Comparison of ENCODE assay signal across 10 cellular contexts in the genomic region with DNA sequence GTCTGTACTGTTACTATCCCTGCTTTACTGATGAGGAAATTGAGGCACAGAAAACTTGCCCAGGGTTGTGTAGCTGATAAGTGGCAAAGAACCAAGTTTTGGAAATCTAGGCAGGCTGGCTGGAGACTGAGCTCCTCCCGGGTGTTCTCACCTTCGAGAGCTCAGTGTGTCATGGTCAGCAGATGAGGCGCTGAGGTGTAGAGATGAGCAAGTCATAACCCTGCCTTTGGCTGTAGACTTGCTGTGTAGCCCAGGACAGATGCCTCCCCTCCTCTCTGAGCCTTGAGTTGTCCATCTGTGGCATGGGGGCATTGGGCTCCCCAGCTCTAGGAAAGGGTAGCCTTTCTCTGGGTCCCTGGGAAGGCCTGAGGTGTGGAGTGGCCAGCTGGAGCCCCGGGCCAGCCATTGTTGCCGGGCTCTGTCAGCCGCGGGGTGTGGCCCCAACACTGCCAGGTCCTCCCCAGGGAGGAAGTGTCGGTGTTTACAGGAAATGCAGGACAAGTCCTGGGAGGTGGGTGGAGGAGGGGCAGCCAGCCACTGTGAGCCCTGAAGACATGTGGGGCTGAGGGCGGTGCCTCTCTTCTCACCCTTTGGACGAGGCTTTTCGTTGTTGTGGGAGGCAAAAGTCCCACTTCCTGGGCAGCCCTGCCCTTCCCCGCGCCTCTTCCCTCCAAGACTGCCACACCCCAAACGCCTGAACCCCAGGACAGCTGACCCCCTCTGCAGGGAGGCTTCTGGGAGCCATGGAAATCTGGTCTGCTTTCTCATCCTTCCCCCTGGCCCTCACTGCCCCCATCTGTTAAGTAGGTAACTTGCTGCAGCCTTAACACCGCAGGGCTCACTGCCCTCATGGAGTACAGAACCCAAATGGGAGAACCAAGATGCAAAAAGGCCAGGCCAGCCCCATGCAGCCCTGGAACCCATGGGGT. TPM values are rescaled to one million over a fixed set of nuclear protein-coding genes. Genes with fewer than 3 reads are reported as not detected.
DNase-seq lines count a peak whose midpoint lies in the region; ATAC-seq, FAIRE-seq and TF ChIP-seq lines count a peak whose summit lies in the region.
"Had no signal": no experiment of that assay in that cellular context is flagged by ENCODE, and none has a peak within 500 bp of the region (broad histone marks: within the 10 kb centered on the region; RNA-seq: fewer than 3 reads in every experiment).

No MANE protein-coding gene starts in this region.

- no peak overlapping the region for H3K27ac Mint-ChIP-seq in osteocyte (ENCODE audit: unreplicated experiment)
- H3K27ac Mint-ChIP-seq: activated B cell treated with CpG ODN at 0.5 μM for 24 hours had no signal

- H3K9me3 ChIP-seq in HUES6 (ENCODE audit: control insufficient read depth, insufficient read depth, low read depth, low read length) (no peaks in the 10 kb centered on the region), H1 (ENCODE audit: insufficient read depth in 2 of 2, low read depth in 1 of 2, low read length in 1 of 2) (no peaks in the 10 kb centered on the region), mesodermal cell (ENCODE audit: control insufficient read depth, low read length) (peaks cover 4% of the 10 kb centered on the region)

- H3K36me3 ChIP-seq in HUES6 (ENCODE audit: control insufficient read depth, insufficient read depth, low read length) (no peaks in the 10 kb centered on the region), H1 (ENCODE audit: control insufficient read depth in 2 of 4, insufficient read depth in 4 of 4, low read length in 3 of 4) (no peaks in the 10 kb centered on the region), mesodermal cell (ENCODE audit: control insufficient read depth, insufficient read depth, low read length) (no peaks in the 10 kb centered on the region)

- TF ChIP-seq POLR2A in H1 (IDR thresholded peaks at IDR 0.05; ENCODE audit: control extremely low read depth in 1 of 2, low read depth in 2 of 2, low read length in 2 of 2) = peak in 1 of 2 experiments; percentile 22; a peak in 1 of 3 replicates

- POLR2A ChIA-PET in H1 (lab: Charles Lee; ENCODE audit: partially characterized antibody) = interaction anchor here (0.7 to 1.6 kb wide), 4 partner anchors 13 to 36 kb away, joined by 3 to 4 read pairs (median 3); no protein-coding TSS in a partner anchor

- H3K56ac ChIP-seq in H1 (replicated peaks; ENCODE audit: insufficient read length, low read depth, low read length) = no peak overlapping the region

- H3K9ac ChIP-seq in HUES6 (ENCODE audit: low read length) = peak overlapping the region; percentile 66
- peak overlapping the region in 1 of 4 experiments; percentile 7; a peak in 2 of 7 replicates for H3K9ac ChIP-seq in H1 (replicated peaks in 1 of 4; ENCODE audit: extremely low read depth in 1 of 4, low read depth in 3 of 4, low read length in 3 of 4)

- H3K79me2 ChIP-seq in H1 (ENCODE audit: control insufficient read depth in 1 of 2, insufficient read depth in 2 of 2, low read length in 2 of 2) = no peaks in the 10 kb centered on the region

- no peaks in the 10 kb centered on the region for H3K36me3 Mint-ChIP-seq in activated T-cell treated with anti-CD3 and anti-CD28 coated beads, Interleukin-2, amount 50 U/mL, for 4 hours (ENCODE audit: insufficient read depth)
- H3K36me3 Mint-ChIP-seq in osteocyte (ENCODE audit: unreplicated experiment) = no peaks in the 10 kb centered on the region

- H2BK20ac ChIP-seq in H1 (ENCODE audit: low read length) = peak overlapping the region; percentile 87; the same call in 1 of the 2 replicates

- H3K9me3 Mint-ChIP-seq in activated T-cell treated with anti-CD3 and anti-CD28 coated beads, Interleukin-2, amount 50 U/mL, for 4 hours = no peaks in the 10 kb centered on the region
- no peaks in the 10 kb centered on the region for H3K9me3 Mint-ChIP-seq in osteocyte (ENCODE audit: unreplicated experiment)

- H3K18ac ChIP-seq in H1 (ENCODE audit: extremely low read depth, low read length) = peak overlapping the region; percentile 60

- H3K4me1 Mint-ChIP-seq in activated T-cell treated with anti-CD3 and anti-CD28 coated beads, Interleukin-2, amount 50 U/mL, for 4 hours (ENCODE audit: low read depth) = peaks cover 25% of the 10 kb centered on the region
- no peaks in the 10 kb centered on the region for H3K4me1 Mint-ChIP-seq in osteocyte (ENCODE audit: unreplicated experiment)

- no peaks in the 10 kb centered on the region; the same call in 1 of the 2 replicates for H3K23me2 ChIP-seq in H1 (ENCODE audit: low read depth, low read length)

- H2BK120ac ChIP-seq in H1 (replicated peaks; ENCODE audit: low read depth, low read length) = peak overlapping the region; percentile 71

- H3K4me3 ChIP-seq in HUES6 (ENCODE audit: low read depth, low read length) (peak overlapping the region; percentile 43; the same call in 1 of the 2 replicates), H1 (ENCODE audit: extremely low read depth in 1 of 4, insufficient read depth in 2 of 4, low read depth in 3 of 4, low read length in 4 of 4) (peak overlapping the region in 1 of 4 experiments; percentile 11; a peak in 1 of 8 replicates), mesodermal cell (ENCODE audit: extremely low read depth, insufficient read depth, low read length, poor library complexity, severe bottlenecking) (no peak overlapping the region)

- H3K4me2 ChIP-seq in H1 (ENCODE audit: insufficient read depth in 1 of 2, low read depth in 2 of 2, low read length in 2 of 2) = peak overlapping the region; percentile 36 to 37; a peak in 3 of 4 replicates

- peaks cover 2% of the 10 kb centered on the region for H3K27me3 Mint-ChIP-seq in activated T-cell treated with anti-CD3 and anti-CD28 coated beads, Interleukin-2, amount 50 U/mL, for 4 hours (ENCODE audit: low read depth)
- peaks cover 35% of the 10 kb centered on the region for H3K27me3 Mint-ChIP-seq in osteocyte (ENCODE audit: unreplicated experiment)

- peak overlapping the region; percentile 88; the same call in 1 of the 2 replicates for H2BK5ac ChIP-seq in H1 (ENCODE audit: low read depth, low read length)

- no peaks in the 10 kb centered on the region; the same call in 1 of the 2 replicates for H3K79me1 ChIP-seq in H1 (ENCODE audit: low read depth, low read length)

- H2AFZ ChIP-seq in H1 (ENCODE audit: low read length) = peak overlapping the region; percentile 56; the same call in 1 of the 2 replicates

- peak overlapping the region; percentile 82 for H4K91ac ChIP-seq in H1 (replicated peaks; ENCODE audit: insufficient read length, low read length)

- H3K4ac ChIP-seq in H1 (replicated peaks; ENCODE audit: insufficient read length, low read depth, low read length) = no peak overlapping the region

- H4K5ac ChIP-seq in H1 (ENCODE audit: insufficient read length, low read depth, low read length) = peak overlapping the region; percentile 41

- no peaks in the 10 kb centered on the region for H4K20me1 ChIP-seq in H1 (replicated peaks in 1 of 2; ENCODE audit: control insufficient read depth in 1 of 2, insufficient read depth in 2 of 2, low read length in 2 of 2)

- TF ChIP-seq CTCF in H1 (IDR thresholded peaks at IDR 0.05; ENCODE audit: control extremely low read depth in 1 of 3, insufficient read depth in 1 of 3, low read depth in 1 of 3, low read length in 3 of 3) = no peak
- TF ChIP-seq CTCF in osteocyte (IDR thresholded peaks at IDR 0.05) = no peak

- WGBS in H1 (ENCODE audit: extremely low coverage in 1 of 2, insufficient coverage in 1 of 2, insufficient read length in 1 of 2, insufficient replicate concordance in 2 of 2, low coverage in 1 of 2, low lambda C conversion rate in 2 of 2, missing lambda C conversion rate in 1 of 2), 2 experiments = 31% methylated on average over 13 of the region's 15 CpGs; no CpG with 5 or more reads in 1 of the 2 experiments
- WGBS in mesodermal cell (ENCODE audit: insufficient coverage in 2 of 2), 2 experiments = 25 to 34% methylated on average over 4 to 13 of the region's 15 CpGs

- H3K14ac ChIP-seq in H1 (ENCODE audit: insufficient read length) = no peak overlapping the region

- peak in 1 of 2 experiments; percentile 17; a peak in 1 of 4 replicates for TF ChIP-seq RAD21 in H1 (IDR thresholded peaks at IDR 0.05 in 1 of 2, conservative IDR thresholded peaks at IDR 0.05 in 1 of 2; ENCODE audit: low read depth in 2 of 2, low read length in 2 of 2)

- no peak for FAIRE-seq in H1 (lab: Jason Lieb, UNC)
- FAIRE-seq: HTR-8/SVneo had no signal

- peak overlapping the region; percentile 68; the same call in 1 of the 2 replicates for H2AK5ac ChIP-seq in H1 (ENCODE audit: low read depth, low read length)

- H2BK15ac ChIP-seq in H1 (ENCODE audit: low read length) = peak overlapping the region; percentile 21

- H3K27ac ChIP-seq in HUES6 (ENCODE audit: low read depth, low read length) = peak overlapping the region; percentile 46
- 0 out of 2 replicates have a peak overlapping the region, but pooled peaks have one; percentile 12 for H3K27ac ChIP-seq in H1 (ENCODE audit: low read depth, low read length)
- H3K27ac ChIP-seq in mesodermal cell (ENCODE audit: low read depth, low read length, severe bottlenecking) = peak overlapping the region; percentile 5

- H3K4me3 Mint-ChIP-seq in activated T-cell treated with anti-CD3 and anti-CD28 coated beads, Interleukin-2, amount 50 U/mL, for 4 hours = no peak overlapping the region
- H3K4me3 Mint-ChIP-seq in osteocyte (ENCODE audit: unreplicated experiment) = no peak overlapping the region
- H3K4me3 Mint-ChIP-seq: activated B cell treated with CpG ODN at 0.5 μM for 24 hours had no signal

- CTCF ChIA-PET in H1 (lab: Charles Lee; ENCODE audit: partially characterized antibody) = interaction anchor here (0.7 to 10.3 kb wide), 18 partner anchors 9 to 176 kb away, joined by 3 to 109 read pairs (median 5); no protein-coding TSS in a partner anchor

- no peak overlapping the region for H3K23ac ChIP-seq in H1 (ENCODE audit: insufficient read length)

- peak in 1 of 2 experiments; percentile 62; a peak in 1 of 3 replicates for TF ChIP-seq EP300 in H1 (IDR thresholded peaks at IDR 0.05; ENCODE audit: borderline replicate concordance in 1 of 2, low read depth in 2 of 2, low read length in 2 of 2)

- H3K27me3 ChIP-seq in HUES6 (ENCODE audit: control insufficient read depth, insufficient read depth, low read length) (no peaks in the 10 kb centered on the region), H1 (replicated peaks in 1 of 4; ENCODE audit: control insufficient read depth in 3 of 4, extremely low read depth in 1 of 4, insufficient read depth in 3 of 4, low read length in 3 of 4) (no peaks in the 10 kb centered on the region)

- H3K4me1 ChIP-seq in HUES6 (ENCODE audit: control insufficient read depth, insufficient read depth, low read length) = peaks cover 56% of the 10 kb centered on the region
- peaks cover 14 to 35% (median 22%) of the 10 kb centered on the region in 4 experiments for H3K4me1 ChIP-seq in H1 (replicated peaks in 1 of 4; ENCODE audit: control insufficient read depth in 3 of 4, insufficient read depth in 4 of 4, low read length in 3 of 4)
- H3K4me1 ChIP-seq in mesodermal cell (ENCODE audit: control insufficient read depth, insufficient read depth, low read length, poor library complexity, severe bottlenecking) = peaks cover 11% of the 10 kb centered on the region

- DNase-seq in Daoy (ENCODE audit: low read depth) (peak; percentile 68), H1 (ENCODE audit: low read depth in 1 of 2, low spot score in 2 of 2) (peak; percentile 38 to 66), NCI-H1092 (lab: John Stamatoyannopoulos, UW) (no peak), osteocyte (ENCODE audit: extremely low spot score, unreplicated experiment) (no peak)
- no peak for DNase-seq in activated T-cell treated with anti-CD3 and anti-CD28 coated beads, Interleukin-2, amount 50 U/mL, for 4 hours
- DNase-seq: activated B cell treated with CpG ODN at 0.5 μM for 24 hours had no signal

- peak overlapping the region; percentile 93 for H2BK12ac ChIP-seq in H1 (ENCODE audit: low read depth, low read length)

- ATAC-seq in HG02870 (IDR thresholded peaks at IDR 0.05; ENCODE audit: unreplicated experiment) = no peak
- no peak for ATAC-seq in activated T-cell treated with anti-CD3 and anti-CD28 coated beads, Interleukin-2, amount 50 U/mL, for 4 hours

- peak overlapping the region; percentile 73; the same call in 1 of the 2 replicates for H4K8ac ChIP-seq in H1 (ENCODE audit: extremely low read depth, insufficient read depth, low read length)

RNA-seq across cellular contexts. Expression of a gene that starts 29.1 kb away (rescaled TPM):
- total RNA-seq in Daoy (2014; rRNA removed; shearing (Covaris generic)) = 6.1 and 7.0 TPM in 2 replicates
- total RNA-seq in H1 (2021; fragmentation: NEBNext Ultra II Directional; extraction: Animal tissue kit (Norgen Biotek cat#: 25700)) = 14.3 and 15.3 TPM in 2 replicates
- polyA plus RNA-seq in H1 (2011; rRNA removed) = 4.7 and 6.0 TPM in 2 replicates
- 6.1 TPM for polyA plus RNA-seq in H1 (2011; cell fraction: cytosol; rRNA removed)
- 8.1 TPM for polyA plus RNA-seq in H1 (2011; cell fraction: nucleus; rRNA removed)
- 6.0 to 11.3 TPM (median 8.8 TPM) in 4 replicates for polyA plus RNA-seq in H1 (2012, experiment 1 of 2)
- 4.3 TPM for polyA plus RNA-seq in H1 (2012, experiment 2 of 2)
- 9.0 TPM for polyA plus RNA-seq in H1 (2013, experiment 1 of 2)
- polyA plus RNA-seq in H1 (2013, experiment 2 of 2) = 9.6 TPM
- polyA minus RNA-seq in H1 (2011; rRNA and poly(A)+ RNA removed) = 9.0 and 9.7 TPM in 2 replicates
- 6.8 TPM for polyA minus RNA-seq in H1 (2011; cell fraction: cytosol; rRNA and poly(A)+ RNA removed)
- 7.9 TPM for polyA minus RNA-seq in H1 (2011; cell fraction: nucleus; rRNA and poly(A)+ RNA removed)
- 39.9 TPM for polyA plus RNA-seq in mesodermal cell (2013, experiment 1 of 2)
- polyA plus RNA-seq in mesodermal cell (2013, experiment 2 of 2) = 27.6 TPM
- under 1 TPM in 2 of 3 donors, not detected in 1; 0.13 to 0.25 TPM for total RNA-seq in activated T-cell treated with anti-CD3 and anti-CD28 coated beads, Interleukin-2, amount 50 U/mL, for 4 hours
- not detected in 2 replicates for total RNA-seq in osteocyte
- total RNA-seq: activated B cell treated with CpG ODN at 0.5 μM for 24 hours had no signal

Comparison
In these comparisons a context has a peak if more than half of its experiments do, and no peak if none do; other contexts are left out.
1. DNase-seq: peak in Daoy (single experiment) and H1 (2 of 2); none in NCI-H1092 (single experiment), activated T-cell treated with anti-CD3 and anti-CD28 coated beads, Interleukin-2, amount 50 U/mL, for 4 hours (single experiment) and osteocyte (single experiment).
2. Peak in every context shown above with its lines, with median percentiles within 50 percentile points of each other: H3K27ac ChIP-seq.